8 cellular contexts compared by ENCODE assay signal in the genomic region with DNA sequence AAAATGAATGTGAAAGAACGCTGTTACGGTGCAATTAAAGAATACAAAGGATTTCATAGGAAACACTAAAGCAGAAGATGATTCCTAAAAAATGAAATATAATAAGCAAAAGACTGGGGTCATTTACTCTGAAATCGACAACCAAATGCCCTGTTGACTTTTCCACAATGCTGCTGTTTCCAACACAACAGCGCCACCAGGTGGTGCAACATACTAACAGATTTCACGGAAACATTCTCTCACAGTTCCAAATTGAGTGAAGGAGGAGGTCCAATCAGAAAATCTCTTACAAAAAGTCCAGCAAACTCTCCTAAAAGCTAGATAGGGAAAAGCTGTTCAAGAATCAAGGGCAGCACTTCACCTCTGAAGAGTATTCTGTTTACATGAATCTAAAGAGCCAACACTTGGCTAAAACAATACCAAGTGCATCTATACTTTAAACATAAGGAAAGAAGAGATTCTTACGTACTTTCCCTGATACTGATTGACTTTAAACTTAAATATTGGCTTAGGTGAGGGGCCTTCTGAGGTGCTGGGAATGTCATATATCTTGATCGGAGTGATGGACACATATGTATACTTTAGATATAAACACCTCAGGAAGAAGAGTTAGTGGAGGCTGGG. TPM values are rescaled to one million over a fixed set of nuclear protein-coding genes. Genes with fewer than 3 reads are reported as not detected.
DNase-seq lines count a peak whose midpoint lies in the region; ATAC-seq and TF ChIP-seq lines count a peak whose summit lies in the region.

No MANE protein-coding gene starts in this region.

- intact Hi-C loops in IMR-90 (cut with micrococcal nuclease), result loop anchor here (1.0 kb wide), 1 partner anchor 203 kb away; no protein-coding TSS in a partner anchor
- intact Hi-C loops in Panc1 (cut with micrococcal nuclease; ENCODE audit: unreplicated experiment), result loop anchor here (10.0 kb wide), 1 partner anchor 202 kb away; no protein-coding TSS in a partner anchor

- H2BK5ac ChIP-seq in IMR-90 (ENCODE audit: low read depth, low read length, poor library complexity, severe bottlenecking), result no peak overlapping the region

- DNase-seq in DMS153 (lab: John Stamatoyannopoulos, UW), result peak; percentile 0
- DNase-seq in IMR-90, result peak; percentile 84
- peak; percentile 55 for DNase-seq in Panc1 (ENCODE audit: low read depth, low spot score)
- DNase-seq in activated T-cell treated with anti-CD3 and anti-CD28 coated beads, Interleukin-2, amount 50 U/mL, for 4 hours, result peak; percentile 57
- DNase-seq in fibroblast of mammary gland (ENCODE audit: low read depth), result peak; percentile 86
- DNase-seq in nephron progenitor cell, result peak; percentile 83
- peak; percentile 59 for DNase-seq in stimulated activated naive CD4-positive, alpha-beta T cell treated with Interleukin-2 at 50 U/mL for 16 hours (lab: John Stamatoyannopoulos, UW)

- H3K27me3 ChIP-seq in IMR-90 (ENCODE audit: control insufficient read depth, insufficient read depth, low read length), result no peaks in the 10 kb centered on the region
- H3K27me3 ChIP-seq in Panc1 (ENCODE audit: control insufficient read depth, insufficient read depth, low read length), result no peaks in the 10 kb centered on the region

- H4K5ac ChIP-seq in IMR-90 (ENCODE audit: low read depth, low read length), result no peak overlapping the region

- no CpG with 5 or more reads among the region's 7 CpGs for WGBS in IMR-90 (ENCODE audit: extremely low coverage in 2 of 2, insufficient read length in 1 of 2), 2 experiments

- no peak overlapping the region for H4K8ac ChIP-seq in IMR-90 (ENCODE audit: low read depth in 2 of 2, low read length in 2 of 2)

- H3K79me1 ChIP-seq in IMR-90 (ENCODE audit: low read depth in 1 of 2, low read length in 2 of 2), result 0 out of 4 replicates have a peak, but pooled peaks cover 3 to 4% of the 10 kb centered on the region in 2 experiments

- no peaks in the 10 kb centered on the region for H3K9me3 Mint-ChIP-seq in activated T-cell treated with anti-CD3 and anti-CD28 coated beads, Interleukin-2, amount 50 U/mL, for 4 hours
- no peaks in the 10 kb centered on the region for H3K9me3 Mint-ChIP-seq in nephron progenitor cell

- H2AK9ac ChIP-seq in IMR-90 (replicated peaks; ENCODE audit: low read depth, low read length, poor library complexity), result no peak overlapping the region

- peaks cover 28% of the 10 kb centered on the region for H3K36me3 Mint-ChIP-seq in activated T-cell treated with anti-CD3 and anti-CD28 coated beads, Interleukin-2, amount 50 U/mL, for 4 hours (ENCODE audit: insufficient read depth)
- H3K36me3 Mint-ChIP-seq in nephron progenitor cell (ENCODE audit: low read depth), result peaks cover 55% of the 10 kb centered on the region

- no peak overlapping the region for H3K23ac ChIP-seq in IMR-90 (ENCODE audit: low read depth, low read length)

- H3K56ac ChIP-seq in IMR-90 (ENCODE audit: extremely low read depth, insufficient read depth, low read length), result no peak overlapping the region

- peak; percentile 86 for TF ChIP-seq RAD21 in IMR-90 (IDR thresholded peaks at IDR 0.05; ENCODE audit: low read length)

- no peak overlapping the region for H2AK5ac ChIP-seq in IMR-90 (ENCODE audit: low read depth, low read length)

- H2BK120ac ChIP-seq in IMR-90 (ENCODE audit: low read depth, low read length), result no peak overlapping the region

- no peak overlapping the region for H3K18ac ChIP-seq in IMR-90 (ENCODE audit: low read depth, low read length)

- BruUV-seq in IMR-90 (replicated peaks; lab: Mats Ljungman, UMichigan) (no TSS peak), Panc1 (replicated peaks; lab: Mats Ljungman, UMichigan) (no TSS peak)

- peak; percentile 89 for ATAC-seq in IMR-90 (ENCODE audit: low read depth)
- peak; percentile 66; the same call in 1 of the 2 replicates for ATAC-seq in Panc1
- peak in 1 of 2 donors; percentile 35 for ATAC-seq in activated T-cell treated with anti-CD3 and anti-CD28 coated beads, Interleukin-2, amount 50 U/mL, for 4 hours
- no peak for ATAC-seq in HG03521 (IDR thresholded peaks at IDR 0.05; ENCODE audit: unreplicated experiment)

- no peak overlapping the region for H2BK15ac ChIP-seq in IMR-90 (ENCODE audit: low read depth, low read length)

- dilution Hi-C loops in IMR-90 (cut with HindIII; ENCODE audit: low sequenced_read_pairs, unreplicated experiment), result no loop called here

- peaks cover 3% of the 10 kb centered on the region; the same call in 1 of the 2 replicates for H3K9me1 ChIP-seq in IMR-90 (ENCODE audit: insufficient read depth, low read length)

- H3K4me1 ChIP-seq in IMR-90 (ENCODE audit: control insufficient read depth, insufficient read depth, low read length), result no peaks in the 10 kb centered on the region
- H3K4me1 ChIP-seq in Panc1 (ENCODE audit: control insufficient read depth, insufficient read depth, low read length), result no peaks in the 10 kb centered on the region

- no peak overlapping the region for H3K9ac ChIP-seq in IMR-90 (ENCODE audit: low read depth, low read length)

- H4K91ac ChIP-seq in IMR-90 (ENCODE audit: insufficient read depth, low read depth, low read length), result no peak overlapping the region

- no peak overlapping the region for H2BK20ac ChIP-seq in IMR-90 (ENCODE audit: low read depth, low read length)

- H3K27ac ChIP-seq in IMR-90 (ENCODE audit: insufficient read depth, low read length) (no peak overlapping the region), Panc1 (ENCODE audit: low read length) (no peak overlapping the region)

- no peak overlapping the region for H3K4me3 Mint-ChIP-seq in activated T-cell treated with anti-CD3 and anti-CD28 coated beads, Interleukin-2, amount 50 U/mL, for 4 hours
- H3K4me3 Mint-ChIP-seq in nephron progenitor cell, result no peak overlapping the region

- H3K14ac ChIP-seq in IMR-90 (replicated peaks; ENCODE audit: low read depth, low read length), result no peak overlapping the region

- H3K4me1 Mint-ChIP-seq in activated T-cell treated with anti-CD3 and anti-CD28 coated beads, Interleukin-2, amount 50 U/mL, for 4 hours (ENCODE audit: low read depth), result peaks cover 5% of the 10 kb centered on the region
- H3K4me1 Mint-ChIP-seq in nephron progenitor cell, result no peaks in the 10 kb centered on the region

- TF ChIP-seq POLR2A in IMR-90 (IDR thresholded peaks at IDR 0.05; ENCODE audit: low read depth, low read length), result no peak

- no peak overlapping the region for H3K4me2 ChIP-seq in IMR-90 (ENCODE audit: low read depth, low read length)

- H3K4ac ChIP-seq in IMR-90 (ENCODE audit: low read depth, low read length), result no peak overlapping the region

- in situ Hi-C loops in IMR-90 (cut with MboI; ENCODE audit: low sequenced_read_pairs) (loop anchor here (5.0 kb wide), 1 partner anchor 194 kb away; no protein-coding TSS in a partner anchor), Panc1 (cut with HindIII; ENCODE audit: low pct_unique_long_range_greater_than_20kb, low sequenced_read_pairs) (no loop called here)

- H3K36me3 ChIP-seq in IMR-90 (ENCODE audit: control insufficient read depth, insufficient read depth, low read length) (peaks cover 12% of the 10 kb centered on the region), Panc1 (ENCODE audit: control insufficient read depth, insufficient read depth, low read length) (peaks cover 2% of the 10 kb centered on the region; the same call in 1 of the 2 replicates)

- H3K4me3 ChIP-seq in IMR-90 (ENCODE audit: insufficient read depth, low read depth, low read length) (no peak overlapping the region), Panc1 (ENCODE audit: low read depth in 2 of 2, low read length in 2 of 2) (no peak overlapping the region), fibroblast of mammary gland (ENCODE audit: control insufficient read depth, low read depth, low read length) (no peak overlapping the region)

- TF ChIP-seq CTCF in IMR-90 (conservative IDR thresholded peaks at IDR 0.05; ENCODE audit: low read depth, low read length) (peak; percentile 89), Panc1 (IDR thresholded peaks at IDR 0.05) (peak; percentile 81), fibroblast of mammary gland (conservative IDR thresholded peaks at IDR 0.05; ENCODE audit: control insufficient read depth, insufficient read depth, low read depth, low read length) (peak; percentile 97), nephron progenitor cell (IDR thresholded peaks at IDR 0.05) (peak; percentile 91)

- CTCF ChIA-PET in IMR-90 (lab: Yijun Ruan, JAX) (interaction anchor here (0.6 to 2.2 kb wide), 13 partner anchors 16 to 207 kb away, joined by 3 to 14 read pairs (median 3); no protein-coding TSS in a partner anchor), Panc1 (lab: Charles Lee) (interaction anchor here (1.2 to 1.3 kb wide), 2 partner anchors 192 to 203 kb away, joined by 3 read pairs; no protein-coding TSS in a partner anchor)

- H4K20me1 ChIP-seq in IMR-90 (ENCODE audit: insufficient read depth, low read length), result no peaks in the 10 kb centered on the region

- H2AFZ ChIP-seq in IMR-90 (replicated peaks; ENCODE audit: low read length, poor library complexity), result no peak overlapping the region

- H3K27ac Mint-ChIP-seq in nephron progenitor cell, result no peak overlapping the region

- POLR2A ChIA-PET in IMR-90 (lab: Charles Lee; ENCODE audit: unreplicated experiment), result no interaction called here
- POLR2A ChIA-PET in Panc1 (lab: Charles Lee), result no interaction called here

- H3K27me3 Mint-ChIP-seq in activated T-cell treated with anti-CD3 and anti-CD28 coated beads, Interleukin-2, amount 50 U/mL, for 4 hours (ENCODE audit: low read depth), result no peaks in the 10 kb centered on the region
- no peaks in the 10 kb centered on the region for H3K27me3 Mint-ChIP-seq in nephron progenitor cell (ENCODE audit: low read depth, poor library complexity)

- H3K9me3 ChIP-seq in IMR-90 (ENCODE audit: control insufficient read depth, insufficient read depth, low read length) (no peaks in the 10 kb centered on the region), Panc1 (ENCODE audit: control insufficient read depth, insufficient read depth, low read depth, low read length) (no peaks in the 10 kb centered on the region)

TF ChIP-seq in IMR-90, 13 proteins besides CTCF, POLR2A, EP300 and RAD21:
- TF ChIP-seq SMC3 (IDR thresholded peaks at IDR 0.05; ENCODE audit: low read depth, low read length), result peak; percentile 67
- TF ChIP-seq RFX5 (IDR thresholded peaks at IDR 0.05; ENCODE audit: low read depth, low read length), result no peak
- TF ChIP-seq CEBPB (IDR thresholded peaks at IDR 0.05; ENCODE audit: low read depth, low read length), result peak; percentile 20; the same call in 1 of the 2 replicates
TF ChIP-seq in IMR-90: peak in this region for 2.

RNA-seq across cellular contexts. Expression of gene UPF2, which starts 55.9 kb away (rescaled TPM):
- 14.3 and 22.8 TPM in 2 replicates for total RNA-seq in IMR-90 (2012; rRNA removed)
- polyA plus RNA-seq in IMR-90 (2012; rRNA removed), result 8.0 and 9.2 TPM in 2 replicates
- 1.0 and 1.5 TPM in 2 replicates for polyA plus RNA-seq in IMR-90 (2012; cell fraction: cytosol; rRNA removed)
- polyA plus RNA-seq in IMR-90 (2012; cell fraction: nucleus; rRNA removed; ENCODE audit: low replicate concordance), result 1.2 and 7.8 TPM in 2 replicates
- total RNA-seq in Panc1 (2021; ENCODE audit: unreplicated experiment), result 19.1 TPM
- 9.7 TPM for polyA plus RNA-seq in Panc1 (2012; ENCODE audit: insufficient read length)
- 10 to 100 TPM; 26.1 to 31.0 (median 30.3) TPM for total RNA-seq in activated T-cell treated with anti-CD3 and anti-CD28 coated beads, Interleukin-2, amount 50 U/mL, for 4 hours

Comparison
In these comparisons a context has a peak if more than half of its experiments do, and no peak if none do; other contexts are left out.
1. DNase-seq: peak in every context shown above with its lines; median percentile 86 in fibroblast of mammary gland; 84 in IMR-90; 83 in nephron progenitor cell; 59 in stimulated activated naive CD4-positive, alpha-beta T cell treated with Interleukin-2 at 50 U/mL for 16 hours; 57 in activated T-cell treated with anti-CD3 and anti-CD28 coated beads, Interleukin-2, amount 50 U/mL, for 4 hours; 55 in Panc1; 0 in DMS153.